ENCODE assay signal across 21 cellular contexts in genomic region chr19:2500861-2501260, GRCh38. TPM values are rescaled to one million over a fixed set of nuclear protein-coding genes. Genes with fewer than 3 reads are reported as not detected.
A peak's percentile ranks its signal among the peaks of the same experiment; 100 is the strongest.
DNase-seq lines count a peak whose midpoint lies in the region; ATAC-seq lines count a peak whose summit lies in the region.
"Had no signal": no experiment of that assay in that cellular context is flagged by ENCODE, and none has a peak within 500 bp of the region (broad histone marks: within the 10 kb centered on the region; RNA-seq: fewer than 3 reads in every experiment).

No MANE protein-coding gene starts in this region.

- H3K36me3 ChIP-seq in trophoblast cell (ENCODE audit: control insufficient read depth in 1 of 2, insufficient read depth in 2 of 2, low read length in 2 of 2) (no peaks in the 10 kb centered on the region), aorta (ENCODE audit: control insufficient read depth in 1 of 2, insufficient read depth in 2 of 2, low read length in 1 of 2) (no peaks in the 10 kb centered on the region)

- H3K4me3 Mint-ChIP-seq in dendritic cell treated with granulocyte-macrophage colony-stimulating factor and Interleukin-4, amounts not matched to agents 40 ng/mL and 50 ng/mL, for 4 days, result no peak overlapping the region
- H3K4me3 Mint-ChIP-seq: activated T-cell treated with anti-CD3 and anti-CD28 coated beads, Interleukin-2, amount 50 U/mL, for 24 hours; T-helper 2 cell treated with Interferon-gamma antibody and Interleukin-4, amounts not matched to agents 5 μg/mL and 100 μg/mL, for 36 hours; WTC11 had no signal

- H3K18ac ChIP-seq in trophoblast cell (ENCODE audit: low read length), result peak overlapping the region; percentile 81

- H4K12ac ChIP-seq in trophoblast cell (ENCODE audit: low read depth, low read length), result peak overlapping the region; percentile 59

- H3K27me3 Mint-ChIP-seq in dendritic cell treated with granulocyte-macrophage colony-stimulating factor and Interleukin-4, amounts not matched to agents 40 ng/mL and 50 ng/mL, for 4 days, result peaks cover 35% of the 10 kb centered on the region

- peak overlapping the region; percentile 58 for H2BK12ac ChIP-seq in trophoblast cell (ENCODE audit: low read length)

- H2AFZ ChIP-seq in trophoblast cell (ENCODE audit: insufficient read depth, low read length, poor library complexity), result no peak overlapping the region

- DNase-seq in right cardiac atrium (no peak), Right ventricle myocardium superior (no peak), trophoblast cell (no peak), aorta (no peak), HT-29 (ENCODE audit: low spot score) (no peak)
- DNase-seq: activated naive CD4-positive, alpha-beta T cell treated with Interleukin-2 at 50 U/mL for 16 hours; activated T-cell treated with anti-CD3 and anti-CD28 coated beads, Interleukin-2, amount 50 U/mL, for 24 hours; Caco-2; effector CD4-positive, alpha-beta T cell; EL; midbrain had no signal

- no peak overlapping the region for H3K4me3 ChIP-seq in right cardiac atrium (ENCODE audit: low read length)
- no peak overlapping the region for H3K4me3 ChIP-seq in trophoblast cell (ENCODE audit: low read depth, low read length)
- H3K4me3 ChIP-seq in aorta (ENCODE audit: low read length in 2 of 2), result no peak overlapping the region
- H3K4me3 ChIP-seq: A549 had no signal

- ATAC-seq in right cardiac atrium (peak; percentile 27 to 44), Right ventricle myocardium superior (ENCODE audit: poor library complexity) (no peak), aorta (ENCODE audit: low FRiP score) (peak; percentile 24), GM18519 (IDR thresholded peaks at IDR 0.05; ENCODE audit: low FRiP score, unreplicated experiment) (no peak), HG03378 (IDR thresholded peaks at IDR 0.05; ENCODE audit: unreplicated experiment) (no peak)
- ATAC-seq: A549, esophagus mucosa, WTC11 had no signal

- no peak overlapping the region for H3K23ac ChIP-seq in trophoblast cell (ENCODE audit: low read length)

- peak overlapping the region; percentile 74 for H2BK5ac ChIP-seq in trophoblast cell (ENCODE audit: low read depth, low read length, poor library complexity)

- peak overlapping the region; percentile 8 for H3K27ac Mint-ChIP-seq in dendritic cell treated with granulocyte-macrophage colony-stimulating factor and Interleukin-4, amounts not matched to agents 40 ng/mL and 50 ng/mL, for 4 days
- H3K27ac Mint-ChIP-seq: activated T-cell treated with anti-CD3 and anti-CD28 coated beads, Interleukin-2, amount 50 U/mL, for 24 hours; progenitor cell of endocrine pancreas; T-helper 2 cell treated with Interferon-gamma antibody and Interleukin-4, amounts not matched to agents 5 μg/mL and 100 μg/mL, for 36 hours; WTC11 had no signal

- 66% methylated on average over 12 of the region's 12 CpGs for WGBS in right cardiac atrium
- WGBS in trophoblast cell (ENCODE audit: extremely low coverage, insufficient coverage, insufficient read length), result no CpG with 5 or more reads among the region's 12 CpGs
- WGBS in aorta, 2 donors, result 49 to 58% methylated on average over 12 of the region's 12 CpGs

- peak overlapping the region; percentile 81 for H2BK120ac ChIP-seq in trophoblast cell (ENCODE audit: insufficient read depth, low read length, poor library complexity)

- H3K14ac ChIP-seq in trophoblast cell (ENCODE audit: low read length), result peak overlapping the region; percentile 87

- peaks cover 5% of the 10 kb centered on the region for H3K79me2 ChIP-seq in trophoblast cell (ENCODE audit: control insufficient read depth, insufficient read depth, low read length, poor library complexity)

- H3K9me3 ChIP-seq in right cardiac atrium (ENCODE audit: control insufficient read depth, low read length), result no peaks in the 10 kb centered on the region
- H3K9me3 ChIP-seq in trophoblast cell (ENCODE audit: insufficient read depth, low read depth, low read length), result peaks cover 5% of the 10 kb centered on the region
- H3K9me3 ChIP-seq in aorta (ENCODE audit: control insufficient read depth, low read length), result no peaks in the 10 kb centered on the region
- H3K9me3 ChIP-seq: A549, Caco-2 had no signal

- no peaks in the 10 kb centered on the region for H3K36me3 Mint-ChIP-seq in dendritic cell treated with granulocyte-macrophage colony-stimulating factor and Interleukin-4, amounts not matched to agents 40 ng/mL and 50 ng/mL, for 4 days (ENCODE audit: low read depth)
- H3K36me3 Mint-ChIP-seq: WTC11 had no signal

- peak overlapping the region; percentile 69 for H4K91ac ChIP-seq in trophoblast cell (ENCODE audit: low read depth, low read length)

- H3K79me1 ChIP-seq in trophoblast cell (ENCODE audit: low read length), result peaks cover 41% of the 10 kb centered on the region

- peaks cover 23% of the 10 kb centered on the region for H3K4me1 Mint-ChIP-seq in dendritic cell treated with granulocyte-macrophage colony-stimulating factor and Interleukin-4, amounts not matched to agents 40 ng/mL and 50 ng/mL, for 4 days (ENCODE audit: low read depth)

- H3K27ac ChIP-seq in right cardiac atrium (ENCODE audit: low read length) (no peak overlapping the region), trophoblast cell (ENCODE audit: low read depth, low read length) (no peak overlapping the region), aorta (ENCODE audit: low read depth in 1 of 2, low read length in 2 of 2) (no peak overlapping the region)
- H3K27ac ChIP-seq: HL-60 had no signal

- no peak overlapping the region for H3K4me2 ChIP-seq in trophoblast cell (ENCODE audit: low read length)
- H3K4me2 ChIP-seq: A549 had no signal

- no peaks in the 10 kb centered on the region for H3K9me3 Mint-ChIP-seq in dendritic cell treated with granulocyte-macrophage colony-stimulating factor and Interleukin-4, amounts not matched to agents 40 ng/mL and 50 ng/mL, for 4 days
- H3K9me3 Mint-ChIP-seq: activated T-cell treated with anti-CD3 and anti-CD28 coated beads, Interleukin-2, amount 50 U/mL, for 24 hours; T-helper 2 cell treated with Interferon-gamma antibody and Interleukin-4, amounts not matched to agents 5 μg/mL and 100 μg/mL, for 36 hours; WTC11 had no signal

- H3K4me1 ChIP-seq in right cardiac atrium (ENCODE audit: control insufficient read depth, insufficient read depth, low read length) (peaks cover 2% of the 10 kb centered on the region), trophoblast cell (ENCODE audit: control insufficient read depth in 1 of 2, insufficient read depth in 2 of 2, low read length in 2 of 2) (peaks cover 33 to 39% of the 10 kb centered on the region in 2 experiments), aorta (ENCODE audit: control insufficient read depth in 1 of 2, insufficient read depth in 2 of 2, low read length in 2 of 2) (no peaks in the 10 kb centered on the region)

- H2AK5ac ChIP-seq in trophoblast cell (ENCODE audit: low read length), result peak overlapping the region; percentile 97

- intact Hi-C loops in right cardiac atrium (cut with DNase I), result no loop called here
- intact Hi-C loops in Right ventricle myocardium superior (cut with DNase I), result no loop called here
- intact Hi-C loops in dendritic cell treated with granulocyte-macrophage colony-stimulating factor and Interleukin-4, amounts not matched to agents 40 ng/mL and 50 ng/mL, for 4 days (cut with micrococcal nuclease), result no loop called here
- intact Hi-C loops in aorta (cut with DNase I), result no loop called here

- H4K8ac ChIP-seq in trophoblast cell (ENCODE audit: low read depth, low read length), result peak overlapping the region; percentile 59

- H3K9ac ChIP-seq in trophoblast cell (ENCODE audit: low read length), result no peak overlapping the region

- H3K27me3 ChIP-seq in right cardiac atrium (ENCODE audit: control insufficient read depth, insufficient read depth) (no peaks in the 10 kb centered on the region), trophoblast cell (ENCODE audit: insufficient read depth, low read length) (no peaks in the 10 kb centered on the region), aorta (ENCODE audit: control insufficient read depth in 1 of 2, insufficient read depth in 2 of 2, low read length in 1 of 2) (no peaks in the 10 kb centered on the region)

- H3K4ac ChIP-seq in trophoblast cell (ENCODE audit: low read depth, low read length), result peak overlapping the region; percentile 16

RNA-seq across cellular contexts. Expression of gene GADD45B, which starts 24.9 kb away (rescaled TPM):
- total RNA-seq in right cardiac atrium (100 to 1,000 TPM in 2 of 4 donors, 10 to 100 TPM in 2; 52.4 to 205 (median 78.9) TPM), Right ventricle myocardium superior (42.1 TPM), aorta (100 to 1,000 TPM in 1 of 2 donors, 10 to 100 TPM in 1; 99.5 to 185 TPM)
- polyA plus RNA-seq in right cardiac atrium (195 TPM), aorta (100 to 1,000 TPM; 127 to 262 TPM)
- polyA plus RNA-seq in trophoblast cell (2013), result 89.4 and 93.2 TPM in 2 replicates
- total RNA-seq in HT-29 (2014; rRNA removed; shearing (Covaris generic)), result 15.2 and 21.8 TPM in 2 replicates
- polyA plus RNA-seq: neural cell had no signal

RNA-seq across cellular contexts. Expression of gene LMNB2, which starts 44.1 kb away (rescaled TPM):
- total RNA-seq in right cardiac atrium (10 to 100 TPM in 3 of 4 donors, 1 to 10 TPM in 1; 9.6 to 21.6 (median 14.9) TPM), Right ventricle myocardium superior (13.9 TPM), aorta (10 to 100 TPM; 18.0 to 19.7 TPM)
- polyA plus RNA-seq in right cardiac atrium (12.1 TPM), aorta (1 to 10 TPM; 7.1 to 7.4 TPM)
- polyA plus RNA-seq in trophoblast cell (2013), result 103 and 105 TPM in 2 replicates
- total RNA-seq in HT-29 (2014; rRNA removed; shearing (Covaris generic)), result 210 and 212 TPM in 2 replicates

Comparison
In these comparisons a context has a peak if more than half of its experiments do, and no peak if none do; other contexts are left out.
1. ATAC-seq: peak in right cardiac atrium (2 of 2) and aorta (single experiment); none in Right ventricle myocardium superior (single experiment), GM18519 (single experiment) and HG03378 (single experiment).